ENCODE assay signal across 8 cellular contexts in genomic region chr7:155373359-155374273, GRCh38.
A peak's percentile ranks its signal among the peaks of the same experiment; 100 is the strongest.
DNase-seq lines count a peak whose midpoint lies in the region; TF ChIP-seq lines count a peak whose summit lies in the region.
"Had no signal": no experiment of that assay in that cellular context is flagged by ENCODE, and none has a peak within 500 bp of the region (broad histone marks: within the 10 kb centered on the region; RNA-seq: fewer than 3 reads in every experiment).

No MANE protein-coding gene starts in this region.

- no peak for TF ChIP-seq CTCF in WI38 (IDR thresholded peaks at IDR 0.05; ENCODE audit: low read depth, low read length)
- no peak for TF ChIP-seq CTCF in fibroblast of the aortic adventitia (IDR thresholded peaks at IDR 0.05; ENCODE audit: insufficient read depth, low read length)

- peak overlapping the region; percentile 18 for H3K4me3 ChIP-seq in WI38 (ENCODE audit: low read depth, low read length)
- H3K4me3 ChIP-seq in fibroblast of the aortic adventitia (ENCODE audit: low read depth, low read length) = peak overlapping the region; percentile 31
- peak overlapping the region; percentile 22 for H3K4me3 ChIP-seq in skeletal muscle cell (ENCODE audit: low read depth, low read length)

- DNase-seq in GM03348 (ENCODE audit: low spot score) (peak; percentile 34), fibroblast of the aortic adventitia (ENCODE audit: low read depth) (peak; percentile 26), skeletal muscle cell (ENCODE audit: low read depth) (no peak), GOT3 (lab: John Stamatoyannopoulos, UW) (no peak), hippocampal formation (lab: John Stamatoyannopoulos, UW) (no peak), NCI-H524 treated with DMSO at 0.1 percent for 48 hours (lab: John Stamatoyannopoulos, UW) (no peak)
- DNase-seq: hypothalamus had no signal

Comparison
In these comparisons a context has a peak if more than half of its experiments do, and no peak if none do; other contexts are left out.
1. DNase-seq: peak in GM03348 (single experiment) and fibroblast of the aortic adventitia (single experiment); none in skeletal muscle cell (single experiment), GOT3 (single experiment), hippocampal formation (0 of 2) and NCI-H524 treated with DMSO at 0.1 percent for 48 hours (single experiment).
2. Peak in every context shown above with its lines, with median percentiles within 50 percentile points of each other: H3K4me3 ChIP-seq.